Comparison of ENCODE assay signal across 10 cellular contexts in genomic region chr7:15007507-15007906, GRCh38.
DNase-seq lines count a peak whose midpoint lies in the region; ATAC-seq and TF ChIP-seq lines count a peak whose summit lies in the region.
"Had no signal": no experiment of that assay in that cellular context is flagged by ENCODE, and none has a peak within 500 bp of the region (broad histone marks: within the 10 kb centered on the region; RNA-seq: fewer than 3 reads in every experiment).

No MANE protein-coding gene starts in this region.

- TF ChIP-seq EP300 in upper lobe of left lung (IDR thresholded peaks at IDR 0.05) = no peak

- H3K27me3 ChIP-seq in KMS-11 (ENCODE audit: insufficient read depth, low read depth) = no peaks in the 10 kb centered on the region
- no peaks in the 10 kb centered on the region for H3K27me3 ChIP-seq in left lung
- H3K27me3 ChIP-seq in colonic mucosa = no peaks in the 10 kb centered on the region
- no peaks in the 10 kb centered on the region for H3K27me3 ChIP-seq in upper lobe of left lung

- intact Hi-C loops in left lung (cut with DNase I) (no loop called here), colonic mucosa (cut with DNase I) (no loop called here)

- peaks cover 18% of the 10 kb centered on the region for H3K4me1 Mint-ChIP-seq in WTC11

- H3K27ac Mint-ChIP-seq in WTC11 = no peak overlapping the region

- TF ChIP-seq POLR2A in upper lobe of left lung (IDR thresholded peaks at IDR 0.05) = no peak

- H3K36me3 Mint-ChIP-seq in WTC11 = no peaks in the 10 kb centered on the region

- H3K9me3 ChIP-seq in left lung (no peaks in the 10 kb centered on the region), colonic mucosa (no peaks in the 10 kb centered on the region), upper lobe of left lung (no peaks in the 10 kb centered on the region)

- H3K9ac ChIP-seq in KMS-11 (no peak overlapping the region), colonic mucosa (ENCODE audit: low read depth in 2 of 2, low read length in 2 of 2) (no peak overlapping the region)

- no peak overlapping the region for H3K27ac ChIP-seq in KMS-11
- no peak overlapping the region for H3K27ac ChIP-seq in left lung
- H3K27ac ChIP-seq in colonic mucosa = no peak overlapping the region
- H3K27ac ChIP-seq in upper lobe of left lung = no peak overlapping the region

- no peak overlapping the region for H3K4me3 ChIP-seq in KMS-11 (IDR thresholded peaks at IDR 0.05; ENCODE audit: insufficient read depth, low read depth, low read length)
- H3K4me3 ChIP-seq in left lung = no peak overlapping the region
- no peak overlapping the region for H3K4me3 ChIP-seq in colonic mucosa
- H3K4me3 ChIP-seq in upper lobe of left lung = no peak overlapping the region

- DNase-seq in EH (ENCODE audit: low read depth) = peak; percentile 3
- DNase-seq in WTC11 (ENCODE audit: low spot score) = peak; percentile 41
- no peak for DNase-seq in left lung
- no peak for DNase-seq in stimulated activated naive CD4-positive, alpha-beta T cell treated with Interleukin-2 at 50 U/mL for 16 hours (lab: John Stamatoyannopoulos, UW)
- DNase-seq in colonic mucosa = no peak
- DNase-seq in upper lobe of left lung = no peak
- DNase-seq: NK-92 treated with Interleukin-12 subunit alpha and Interleukin-12 subunit beta, amount 100 ng/mL, for 24 hours had no signal

- H3K4me1 ChIP-seq in KMS-11 (ENCODE audit: low read depth, poor library complexity, severe bottlenecking) = no peaks in the 10 kb centered on the region
- no peaks in the 10 kb centered on the region for H3K4me1 ChIP-seq in left lung
- H3K4me1 ChIP-seq in colonic mucosa = no peaks in the 10 kb centered on the region
- no peaks in the 10 kb centered on the region for H3K4me1 ChIP-seq in upper lobe of left lung

- no peaks in the 10 kb centered on the region for H3K79me2 ChIP-seq in KMS-11 (ENCODE audit: insufficient read depth, low read depth)

- CTCF ChIA-PET in WTC11 (lab: Charles Lee) = interaction anchor here (0.5 to 1.6 kb wide), 13 partner anchors 9 to 621 kb away, joined by 3 to 37 read pairs (median 4); no protein-coding TSS in a partner anchor

- ATAC-seq in WTC11 (peak; percentile 96), left lung (peak; percentile 24), HG03139 (IDR thresholded peaks at IDR 0.05; ENCODE audit: unreplicated experiment) (no peak), upper lobe of left lung (ENCODE audit: low FRiP score in 2 of 2) (no peak)

- no peaks in the 10 kb centered on the region for H3K27me3 Mint-ChIP-seq in WTC11 (ENCODE audit: low read depth)

- H4K20me1 ChIP-seq in KMS-11 (ENCODE audit: insufficient read depth) = no peaks in the 10 kb centered on the region

- H2AFZ ChIP-seq in KMS-11 (ENCODE audit: low read depth) = no peak overlapping the region

- 0 out of 2 replicates have a peak, but pooled peaks have one; percentile 18 for TF ChIP-seq CTCF in KMS-11 (conservative IDR thresholded peaks at IDR 0.05; ENCODE audit: low read depth, low read length)
- 0 out of 2 replicates have a peak, but pooled peaks have one; percentile 21 for TF ChIP-seq CTCF in WTC11 (IDR thresholded peaks at IDR 0.05)
- no peak for TF ChIP-seq CTCF in left lung (IDR thresholded peaks at IDR 0.05)
- no peak for TF ChIP-seq CTCF in colonic mucosa (IDR thresholded peaks at IDR 0.05)
- no peak for TF ChIP-seq CTCF in upper lobe of left lung (IDR thresholded peaks at IDR 0.05)

- H3K4me3 Mint-ChIP-seq in WTC11 = no peak overlapping the region
- H3K4me3 Mint-ChIP-seq: neural crest cell had no signal

- POLR2A ChIA-PET in WTC11 (lab: Charles Lee) = interaction anchor here (0.5 to 0.8 kb wide), 2 partner anchors 12 to 21 kb away, joined by 3 read pairs; no protein-coding TSS in a partner anchor

- no peaks in the 10 kb centered on the region for H3K9me3 Mint-ChIP-seq in WTC11

- H3K4me2 ChIP-seq in KMS-11 = no peak overlapping the region

- H3K36me3 ChIP-seq in KMS-11 (ENCODE audit: insufficient read depth) (no peaks in the 10 kb centered on the region), left lung (no peaks in the 10 kb centered on the region), colonic mucosa (no peaks in the 10 kb centered on the region), upper lobe of left lung (no peaks in the 10 kb centered on the region)

- 73 to 90% methylated on average over 5 of the region's 5 CpGs for WGBS in upper lobe of left lung, 2 donors

TF ChIP-seq in WTC11, 78 proteins besides CTCF, POLR2A, EP300 and RAD21 (continues in another document):
- TF ChIP-seq HMGA2 (CRISPR knock-in tag; IDR thresholded peaks at IDR 0.05) (no peak), STAT6 (CRISPR knock-in tag; conservative IDR thresholded peaks at IDR 0.05; ENCODE audit: low read depth) (no peak), PRRX2 (CRISPR knock-in tag; IDR thresholded peaks at IDR 0.05) (no peak), ATF3 (CRISPR knock-in tag; conservative IDR thresholded peaks at IDR 0.05) (no peak), MAX (CRISPR knock-in tag; IDR thresholded peaks at IDR 0.05) (no peak), FOXK1 (CRISPR knock-in tag; IDR thresholded peaks at IDR 0.05) (no peak), GRHL2 (CRISPR knock-in tag; IDR thresholded peaks at IDR 0.05; ENCODE audit: insufficient replicate concordance, severe bottlenecking) (no peak), GTF2I (CRISPR knock-in tag; conservative IDR thresholded peaks at IDR 0.05) (no peak), ZNF512 (CRISPR knock-in tag; IDR thresholded peaks at IDR 0.05; ENCODE audit: borderline replicate concordance) (no peak), ZNF532 (CRISPR knock-in tag; IDR thresholded peaks at IDR 0.05; ENCODE audit: borderline replicate concordance) (no peak)

Comparison
In these comparisons a context has a peak if more than half of its experiments do, and no peak if none do; other contexts are left out.
1. DNase-seq: peak in EH (single experiment) and WTC11 (single experiment); none in left lung (0 of 2), stimulated activated naive CD4-positive, alpha-beta T cell treated with Interleukin-2 at 50 U/mL for 16 hours (single experiment), colonic mucosa (single experiment) and upper lobe of left lung (0 of 2).
2. CTCF ChIP-seq: peak in KMS-11 (single experiment) and WTC11 (single experiment); none in left lung (0 of 2), colonic mucosa (single experiment) and upper lobe of left lung (0 of 6).
3. ATAC-seq: peak in WTC11 (single experiment) and left lung (single experiment); none in HG03139 (single experiment) and upper lobe of left lung (0 of 2).